In genomic region chr12:129607756-129608155, GRCh38 we compare ENCODE assay signal across 17 cellular contexts.
"Had no signal": no experiment of that assay in that cellular context is flagged by ENCODE, and none has a peak within 500 bp of the region (broad histone marks: within the 10 kb centered on the region; RNA-seq: fewer than 3 reads in every experiment).

No MANE protein-coding gene starts in this region.

- H3K27ac ChIP-seq: right atrium auricular region, tibial nerve, VCaP had no signal

- H3K36me3 Mint-ChIP-seq: stimulated activated effector memory CD8-positive, alpha-beta T cell treated with anti-CD3 and anti-CD28 coated beads, Interleukin-12 subunit alpha, Interleukin-12 subunit beta, amount 100 ng/mL, for 72 hours; T-cell had no signal

- H3K4me1 Mint-ChIP-seq: activated naive CD8-positive, alpha-beta T cell treated with anti-CD3 and anti-CD28 coated beads, Interleukin-2, amount 50 U/mL, for 24 hours; central memory CD8-positive, alpha-beta T cell; stimulated activated effector memory CD8-positive, alpha-beta T cell treated with anti-CD3 and anti-CD28 coated beads, Interleukin-12 subunit alpha, Interleukin-12 subunit beta, amount 100 ng/mL, for 72 hours; T-cell had no signal

- H3K9me3 ChIP-seq: right atrium auricular region had no signal

- H3K4me3 ChIP-seq: lung, right atrium auricular region, tibial nerve had no signal

- ATAC-seq: activated CD8-positive, alpha-beta T cell treated with anti-CD3 and anti-CD28 coated beads for 36 hours; activated naive CD8-positive, alpha-beta T cell treated with anti-CD3 and anti-CD28 coated beads, Interleukin-2, amount 50 U/mL, for 24 hours; stimulated activated effector memory CD8-positive, alpha-beta T cell treated with anti-CD3 and anti-CD28 coated beads, Interleukin-12 subunit alpha, Interleukin-12 subunit beta, amount 100 ng/mL, for 72 hours; T-cell had no signal

- DNase-seq: activated CD4-positive, alpha-beta T cell treated with anti-CD3 and anti-CD28 coated beads for 4 hours; activated CD8-positive, alpha-beta memory T cell treated with anti-CD3 and anti-CD28 coated beads, Interleukin-2, amount 50 U/mL, for 4 hours; activated CD8-positive, alpha-beta T cell treated with anti-CD3 and anti-CD28 coated beads for 36 hours; activated naive CD4-positive, alpha-beta T cell; activated naive CD8-positive, alpha-beta T cell treated with anti-CD3 and anti-CD28 coated beads, Interleukin-2, amount 50 U/mL, for 24 hours; erythroblast; hypothalamus; posterior cingulate gyrus; T-cell; T1000 had no signal

- H3K4me3 Mint-ChIP-seq: activated CD8-positive, alpha-beta T cell treated with anti-CD3 and anti-CD28 coated beads for 36 hours; activated naive CD8-positive, alpha-beta T cell treated with anti-CD3 and anti-CD28 coated beads, Interleukin-2, amount 50 U/mL, for 24 hours; central memory CD8-positive, alpha-beta T cell; dendritic cell treated with granulocyte-macrophage colony-stimulating factor and Interleukin-4, amounts not matched to agents 40 ng/mL and 50 ng/mL, for 4 days; stimulated activated effector memory CD8-positive, alpha-beta T cell treated with anti-CD3 and anti-CD28 coated beads, Interleukin-12 subunit alpha, Interleukin-12 subunit beta, amount 100 ng/mL, for 72 hours; T-cell had no signal

- H3K9me3 Mint-ChIP-seq: central memory CD8-positive, alpha-beta T cell had no signal

- H3K27me3 ChIP-seq: right atrium auricular region, tibial nerve had no signal

- H3K4me1 ChIP-seq: right atrium auricular region, tibial nerve had no signal

- H3K36me3 ChIP-seq: right atrium auricular region, tibial nerve had no signal

- H3K27ac Mint-ChIP-seq: activated CD8-positive, alpha-beta T cell treated with anti-CD3 and anti-CD28 coated beads for 36 hours; activated naive CD8-positive, alpha-beta T cell treated with anti-CD3 and anti-CD28 coated beads, Interleukin-2, amount 50 U/mL, for 24 hours; dendritic cell treated with granulocyte-macrophage colony-stimulating factor and Interleukin-4, amounts not matched to agents 40 ng/mL and 50 ng/mL, for 4 days; stimulated activated effector memory CD8-positive, alpha-beta T cell treated with anti-CD3 and anti-CD28 coated beads, Interleukin-12 subunit alpha, Interleukin-12 subunit beta, amount 100 ng/mL, for 72 hours; T-cell had no signal

- H3K27me3 Mint-ChIP-seq: activated CD8-positive, alpha-beta T cell treated with anti-CD3 and anti-CD28 coated beads for 36 hours; activated naive CD8-positive, alpha-beta T cell treated with anti-CD3 and anti-CD28 coated beads, Interleukin-2, amount 50 U/mL, for 24 hours; central memory CD8-positive, alpha-beta T cell; dendritic cell treated with granulocyte-macrophage colony-stimulating factor and Interleukin-4, amounts not matched to agents 40 ng/mL and 50 ng/mL, for 4 days; T-cell had no signal
